Comparison of ENCODE assay signal across 8 cellular contexts in the genomic region with DNA sequence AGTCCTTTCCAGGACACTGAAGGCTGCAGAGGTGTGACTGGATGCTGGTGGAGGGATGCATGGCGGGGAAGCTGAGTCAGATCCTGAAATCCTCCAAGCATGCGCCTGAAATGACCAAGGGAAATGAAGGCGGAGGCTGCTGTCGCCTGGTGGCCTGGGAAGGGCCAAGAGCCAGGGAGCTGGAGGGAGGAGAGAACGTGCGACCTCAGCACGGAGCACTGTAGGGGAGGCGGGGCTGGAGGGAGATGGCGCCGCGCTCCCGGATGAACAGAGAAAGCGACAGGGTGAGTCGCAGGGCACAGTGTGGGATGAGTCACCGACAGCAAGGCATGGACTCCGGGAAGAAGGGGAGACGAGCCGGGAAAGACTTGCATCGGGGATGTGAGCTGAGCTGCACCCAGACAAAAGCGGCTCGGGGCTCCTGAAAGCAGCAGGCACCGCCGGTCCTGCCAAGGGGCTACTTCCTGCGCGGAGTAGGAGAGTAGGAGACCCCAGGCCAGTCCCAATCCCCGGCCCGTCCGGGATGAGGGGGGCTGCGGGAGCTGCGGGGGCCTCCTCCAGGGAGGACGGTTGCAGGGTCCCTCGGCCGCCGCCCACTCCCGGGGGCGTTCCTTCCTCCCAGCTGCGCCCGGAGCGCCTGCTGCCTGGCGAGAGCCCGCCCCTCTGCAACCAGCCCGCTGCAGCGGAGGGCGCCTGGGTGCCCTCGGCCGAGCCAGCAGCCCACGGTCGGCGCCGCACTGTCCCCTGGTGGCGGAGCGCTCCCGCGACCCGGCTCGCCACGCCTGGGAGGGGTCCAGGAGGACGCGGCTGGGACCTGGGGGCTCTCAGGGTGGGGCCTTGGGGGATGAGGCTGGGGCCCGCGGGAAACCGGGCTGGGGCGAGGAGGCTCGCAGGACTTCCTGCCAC. TPM values are rescaled to one million over a fixed set of nuclear protein-coding genes. Genes with fewer than 3 reads are reported as not detected.
A peak's percentile ranks its signal among the peaks of the same experiment; 100 is the strongest.
DNase-seq lines count a peak whose midpoint lies in the region; ATAC-seq, FAIRE-seq and TF ChIP-seq lines count a peak whose summit lies in the region.

No MANE protein-coding gene starts in this region.

- H3K27ac ChIP-seq in KOPT-K1 (ENCODE audit: low read depth, low read length, poor library complexity, severe bottlenecking) (peak overlapping the region; percentile 87), stomach (peak overlapping the region; percentile 92 to 100 (median 98))

- H3K4me3 Mint-ChIP-seq in nephron progenitor cell, result peak overlapping the region; percentile 95

- H3K4me3 ChIP-seq in fibroblast of the aortic adventitia (ENCODE audit: low read depth, low read length), result peak overlapping the region; percentile 83
- peak overlapping the region; percentile 78 to 86 (median 84) for H3K4me3 ChIP-seq in stomach

- peak; percentile 83 for FAIRE-seq in RCC 7860 (lab: Jason Lieb, UNC)

- peaks cover 15% of the 10 kb centered on the region for H3K27me3 Mint-ChIP-seq in nephron progenitor cell (ENCODE audit: low read depth, poor library complexity)

- intact Hi-C loops in stomach (cut with DNase I; ENCODE audit: low total_unique reads), result loop anchor here (5.0 kb wide), 1 partner anchor 36 kb away; no protein-coding TSS in a partner anchor

- H3K36me3 Mint-ChIP-seq in nephron progenitor cell (ENCODE audit: low read depth), result no peaks in the 10 kb centered on the region

- DNase-seq in DMS79 treated with DMSO at 0.1 percent for 48 hours (lab: John Stamatoyannopoulos, UW) (peak; percentile 63), RCC 7860 (ENCODE audit: low spot score) (peak; percentile 97), fibroblast of the aortic adventitia (ENCODE audit: low read depth) (peak; percentile 84), nephron progenitor cell (peak; percentile 93), stomach (peak; percentile 88)
- peak; percentile 92 for DNase-seq in activated effector memory CD4-positive, alpha-beta T cell treated with anti-CD3 and anti-CD28 coated beads, Interleukin-2, amount 50 U/mL, for 16 hours

- peak; percentile 49 for ATAC-seq in GM21786 (IDR thresholded peaks at IDR 0.05; ENCODE audit: unreplicated experiment)

- H3K27ac Mint-ChIP-seq in nephron progenitor cell, result peak overlapping the region; percentile 100

- peak in 1 of 4 donors; percentile 12 for TF ChIP-seq POLR2A in stomach (IDR thresholded peaks at IDR 0.05)

- H3K9me3 ChIP-seq in KOPT-K1 (ENCODE audit: insufficient read depth, low read length, poor library complexity, severe bottlenecking) (no peaks in the 10 kb centered on the region), stomach (no peaks in the 10 kb centered on the region)

- peaks cover 4% of the 10 kb centered on the region for H3K9me3 Mint-ChIP-seq in nephron progenitor cell

- H3K36me3 ChIP-seq in KOPT-K1 (ENCODE audit: insufficient read depth, low read length), result no peaks in the 10 kb centered on the region
- H3K36me3 ChIP-seq in stomach, result no peaks in the 10 kb centered on the region

- H3K4me1 ChIP-seq in stomach, result peaks cover 19 to 53% (median 41%) of the 10 kb centered on the region in 4 donors

- H3K4me1 Mint-ChIP-seq in nephron progenitor cell, result peaks cover 56% of the 10 kb centered on the region

- TF ChIP-seq EP300 in stomach (IDR thresholded peaks at IDR 0.05), result no peak

- no peaks in the 10 kb centered on the region for H3K27me3 ChIP-seq in stomach

- 0 to 1% (median 0%) methylated on average over 35 to 64 of the region's 64 CpGs for WGBS in stomach, 5 donors

- peak; percentile 65 for TF ChIP-seq CTCF in fibroblast of the aortic adventitia (IDR thresholded peaks at IDR 0.05; ENCODE audit: insufficient read depth, low read length)
- peak; percentile 81 for TF ChIP-seq CTCF in nephron progenitor cell (IDR thresholded peaks at IDR 0.05)
- peak in 5 of 7 experiments; percentile 61 to 92 (median 90) for TF ChIP-seq CTCF in stomach (IDR thresholded peaks at IDR 0.05)

RNA-seq across cellular contexts. Expression of gene NQO2, which starts 11.0 kb away (rescaled TPM):
- total RNA-seq in fibroblast of the aortic adventitia (ENCODE audit: low replicate concordance) (20.6 and 47.7 TPM in 2 replicates), stomach (10 to 100 TPM in 1 of 5 donors, 1 to 10 TPM in 2, under 1 TPM in 1, not detected in 1; 0.87 to 35.5 (median 5.5) TPM)
- polyA plus RNA-seq in stomach, result 10 to 100 TPM; 28.3 to 43.1 (median 41.9) TPM

RNA-seq across cellular contexts. Expression of gene SERPINB6, which starts 17.3 kb away (rescaled TPM):
- total RNA-seq in fibroblast of the aortic adventitia (ENCODE audit: low replicate concordance) (102 and 164 TPM in 2 replicates), stomach (100 to 1,000 TPM in 4 of 5 donors, 10 to 100 TPM in 1; 79.1 to 208 (median 160) TPM)
- 100 to 1,000 TPM in 2 of 3 donors, 10 to 100 TPM in 1; 93.1 to 281 (median 144) TPM for polyA plus RNA-seq in stomach

Comparison
In these comparisons a context has a peak if more than half of its experiments do, and no peak if none do; other contexts are left out.
1. Peak in every context shown above with its lines: DNase-seq, ATAC-seq, H3K4me3 ChIP-seq and H3K27ac ChIP-seq.